In the genomic region with DNA sequence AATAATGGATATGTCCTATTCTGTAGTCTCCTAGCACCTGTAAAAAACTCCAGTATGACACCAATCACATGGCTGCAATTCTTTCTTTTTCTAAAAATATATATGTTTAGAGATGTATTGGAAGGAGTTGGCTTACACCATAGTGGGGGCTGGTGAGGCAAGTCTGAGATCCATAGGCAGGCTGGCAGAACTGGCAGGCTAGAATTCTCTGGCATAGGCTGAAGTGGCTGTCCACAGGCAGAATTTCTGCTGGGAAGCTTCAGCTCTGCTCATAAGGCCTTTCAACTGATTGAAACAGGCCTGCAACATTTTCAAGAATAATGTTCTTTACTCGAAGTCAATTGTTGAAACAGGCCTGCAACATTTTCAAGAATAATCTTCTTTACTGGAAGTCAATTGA, we compare ENCODE assay signal across 21 cellular contexts. TPM values are rescaled to one million over a fixed set of nuclear protein-coding genes. Genes with fewer than 3 reads are reported as not detected.
DNase-seq lines count a peak whose midpoint lies in the region; ATAC-seq and TF ChIP-seq lines count a peak whose summit lies in the region.
"Had no signal": no experiment of that assay in that cellular context is flagged by ENCODE, and none has a peak within 500 bp of the region (broad histone marks: within the 10 kb centered on the region; RNA-seq: fewer than 3 reads in every experiment).

No MANE protein-coding gene starts in this region.

- H3K27ac ChIP-seq in right atrium auricular region = no peak overlapping the region
- H3K27ac ChIP-seq: BLaER1 treated with 17β-estradiol and CSF1 and Interleukin-3, amounts not matched to agents 10 nM and 100 nM; HL-60 had no signal

- H3K27me3 ChIP-seq in right atrium auricular region = no peaks in the 10 kb centered on the region
- no peaks in the 10 kb centered on the region for H3K27me3 ChIP-seq in MG63
- H3K27me3 ChIP-seq in adipocyte (replicated peaks; ENCODE audit: control insufficient read depth, insufficient read depth, low read length) = no peaks in the 10 kb centered on the region
- H3K27me3 ChIP-seq: BLaER1 treated with 17β-estradiol and CSF1 and Interleukin-3, amounts not matched to agents 10 nM and 100 nM had no signal

- H3K9me3 ChIP-seq in right atrium auricular region = no peaks in the 10 kb centered on the region
- H3K9me3 ChIP-seq in MG63 = peaks cover 2% of the 10 kb centered on the region
- H3K9me3 ChIP-seq in adipocyte (ENCODE audit: control insufficient read depth, low read length) = no peaks in the 10 kb centered on the region

- no peak overlapping the region for H3K9ac ChIP-seq in adipocyte (ENCODE audit: low read length)
- H3K9ac ChIP-seq: BLaER1 treated with 17β-estradiol and CSF1 and Interleukin-3, amounts not matched to agents 10 nM and 100 nM had no signal

- DNase-seq in Right ventricle myocardium superior (no peak), right atrium auricular region (ENCODE audit: low spot score) (no peak), MG63 (peak; percentile 26), adipocyte (ENCODE audit: low read depth) (peak; percentile 33), SHP77 (lab: John Stamatoyannopoulos, UW) (no peak), posterior vena cava (ENCODE audit: low spot score) (no peak)
- no peak for DNase-seq in activated CD4-positive, alpha-beta T cell treated with anti-CD3 and anti-CD28 coated beads for 4 hours
- DNase-seq: AML-193; CD4-positive, alpha-beta T cell; COR-L47; DMS53; NCI-H1092 treated with DMSO at 0.1 percent for 48 hours; NCI-H1436; NCI-H187; NCI-H2081 treated with DMSO at 0.1 percent for 48 hours; NCI-H2171 treated with DMSO at 0.1 percent for 48 hours; NCI-H345; NCI-H510A treated with DMSO at 0.1 percent for 48 hours had no signal

- ATAC-seq in Right ventricle myocardium superior (ENCODE audit: poor library complexity) = peak; percentile 58
- ATAC-seq: HCT116 had no signal

- H3K4me3 ChIP-seq in right atrium auricular region = no peak overlapping the region
- no peak overlapping the region for H3K4me3 ChIP-seq in MG63
- H3K4me3 ChIP-seq in adipocyte (ENCODE audit: low read length) = no peak overlapping the region
- H3K4me3 ChIP-seq: BLaER1 treated with 17β-estradiol and CSF1 and Interleukin-3, amounts not matched to agents 10 nM and 100 nM had no signal

- H3K36me3 ChIP-seq in right atrium auricular region (no peaks in the 10 kb centered on the region), MG63 (peaks cover 68% of the 10 kb centered on the region), adipocyte (ENCODE audit: control insufficient read depth, insufficient read depth, low read length, severe bottlenecking) (peaks cover 4% of the 10 kb centered on the region)
- H3K36me3 ChIP-seq: BLaER1 treated with 17β-estradiol and CSF1 and Interleukin-3, amounts not matched to agents 10 nM and 100 nM had no signal

- no peaks in the 10 kb centered on the region for H3K4me1 ChIP-seq in right atrium auricular region
- peaks cover 23% of the 10 kb centered on the region for H3K4me1 ChIP-seq in adipocyte (ENCODE audit: control insufficient read depth, insufficient read depth, low read length)
- H3K4me1 ChIP-seq: BLaER1 treated with 17β-estradiol and CSF1 and Interleukin-3, amounts not matched to agents 10 nM and 100 nM had no signal

- intact Hi-C loops in Right ventricle myocardium superior (cut with DNase I) (no loop called here), posterior vena cava (cut with DNase I) (no loop called here)

- no peak for TF ChIP-seq CTCF in right atrium auricular region (IDR thresholded peaks at IDR 0.05)

RNA-seq across cellular contexts. Expression of a gene that starts 37.0 kb away (rescaled TPM):
- total RNA-seq in Right ventricle myocardium superior (4.9 TPM), right atrium auricular region (10 to 100 TPM in 1 of 2 donors, 1 to 10 TPM in 1; 4.3 to 11.6 TPM), posterior vena cava (10 to 100 TPM; 27.5 to 34.6 TPM)
- total RNA-seq in MG63 (2014; rRNA removed; shearing (Covaris generic); ENCODE audit: low replicate concordance) = 48.5 and 109 TPM in 2 replicates
- total RNA-seq: CD4-positive, alpha-beta T cell had no signal

RNA-seq across cellular contexts. Expression of a gene that starts 58.8 kb away (rescaled TPM):
- 16.1 TPM for total RNA-seq in Right ventricle myocardium superior
- total RNA-seq in right atrium auricular region = 10 to 100 TPM in 1 of 2 donors, 1 to 10 TPM in 1; 4.9 to 18.5 TPM
- total RNA-seq in MG63 (2014; rRNA removed; shearing (Covaris generic); ENCODE audit: low replicate concordance) = 17.9 and 34.5 TPM in 2 replicates
- total RNA-seq in posterior vena cava = 1 to 10 TPM; 2.7 to 5.4 TPM

Comparison
In these comparisons a context has a peak if more than half of its experiments do, and no peak if none do; other contexts are left out.
1. DNase-seq: peak in MG63 (single experiment) and adipocyte (single experiment); none in Right ventricle myocardium superior (single experiment), right atrium auricular region (single experiment), activated CD4-positive, alpha-beta T cell treated with anti-CD3 and anti-CD28 coated beads for 4 hours (0 of 2), SHP77 (0 of 2) and posterior vena cava (single experiment).